8 cellular contexts compared by ENCODE assay signal in the genomic region with DNA sequence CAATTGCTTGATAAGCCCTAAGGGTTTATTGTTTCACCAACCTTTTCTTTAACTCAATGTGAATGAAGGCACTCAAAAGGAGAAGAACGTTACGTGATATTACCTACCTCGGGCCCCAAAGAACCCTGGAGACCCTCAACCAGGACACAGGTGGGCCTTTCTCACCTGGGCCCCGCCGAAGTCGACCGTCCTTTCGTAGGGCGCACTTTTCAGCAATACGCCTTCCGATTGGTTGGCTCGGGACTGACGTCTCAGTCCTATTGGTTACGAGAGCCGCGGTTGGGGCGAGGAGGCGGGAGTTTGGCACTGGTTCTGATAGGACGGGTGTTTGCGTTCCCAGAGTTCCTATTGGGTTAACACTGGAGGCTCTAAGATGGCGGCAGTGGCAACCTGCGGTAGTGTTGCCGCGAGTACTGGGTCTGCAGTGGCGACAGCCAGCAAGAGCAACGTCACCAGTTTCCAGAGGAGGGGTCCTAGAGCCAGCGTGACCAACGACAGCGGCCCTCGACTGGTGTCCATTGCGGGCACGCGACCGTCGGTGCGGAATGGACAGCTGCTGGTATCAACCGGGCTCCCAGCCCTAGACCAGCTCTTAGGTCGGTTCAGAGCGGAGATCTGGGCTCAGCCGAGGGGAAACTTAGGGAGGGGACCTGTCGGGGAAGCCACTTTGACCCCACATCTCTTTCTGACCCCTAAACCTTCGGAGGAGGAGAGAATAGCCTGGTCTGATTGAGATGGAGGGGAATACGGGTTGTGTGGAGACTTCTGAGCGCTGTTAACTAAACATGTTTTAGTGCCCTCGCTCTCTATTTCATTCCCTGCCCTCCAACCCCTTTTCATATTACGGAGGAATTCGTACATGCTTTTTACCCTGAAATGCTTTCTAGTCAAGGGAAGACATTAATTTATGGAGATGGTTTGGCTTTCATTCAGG.
DNase-seq lines count a peak whose midpoint lies in the region; ATAC-seq lines count a peak whose summit lies in the region.

A gene with protein sequence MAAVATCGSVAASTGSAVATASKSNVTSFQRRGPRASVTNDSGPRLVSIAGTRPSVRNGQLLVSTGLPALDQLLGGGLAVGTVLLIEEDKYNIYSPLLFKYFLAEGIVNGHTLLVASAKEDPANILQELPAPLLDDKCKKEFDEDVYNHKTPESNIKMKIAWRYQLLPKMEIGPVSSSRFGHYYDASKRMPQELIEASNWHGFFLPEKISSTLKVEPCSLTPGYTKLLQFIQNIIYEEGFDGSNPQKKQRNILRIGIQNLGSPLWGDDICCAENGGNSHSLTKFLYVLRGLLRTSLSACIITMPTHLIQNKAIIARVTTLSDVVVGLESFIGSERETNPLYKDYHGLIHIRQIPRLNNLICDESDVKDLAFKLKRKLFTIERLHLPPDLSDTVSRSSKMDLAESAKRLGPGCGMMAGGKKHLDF (plus strand): TSS at position 356 of the 934 bp plus-strand sequence. CDS start 18 bp downstream, at position 374.
A gene with protein sequence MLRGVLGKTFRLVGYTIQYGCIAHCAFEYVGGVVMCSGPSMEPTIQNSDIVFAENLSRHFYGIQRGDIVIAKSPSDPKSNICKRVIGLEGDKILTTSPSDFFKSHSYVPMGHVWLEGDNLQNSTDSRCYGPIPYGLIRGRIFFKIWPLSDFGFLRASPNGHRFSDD (minus strand): TSS at position 211 of the 934 bp plus-strand sequence. CDS start 46,346 bp downstream, outside the sequence.

- H3K4me1 Mint-ChIP-seq in central memory CD8-positive, alpha-beta T cell: peaks cover 60% of the 10 kb centered on the region

- peak within 1 kb of the TSS; percentile 96 for H3K4me3 Mint-ChIP-seq in central memory CD8-positive, alpha-beta T cell

- ATAC-seq in GM19023 (IDR thresholded peaks at IDR 0.05; ENCODE audit: unreplicated experiment) (peak; percentile 100), HG03280 (IDR thresholded peaks at IDR 0.05; ENCODE audit: unreplicated experiment) (peak; percentile 100)
- peak; percentile 99 for ATAC-seq in central memory CD8-positive, alpha-beta T cell (replicated peaks; ENCODE audit: extremely low read depth, poor library complexity, severe bottlenecking)

- DNase-seq in AG08396 (ENCODE audit: low spot score) (peak; percentile 97), NCI-H345 treated with DMSO at 0.1 percent for 48 hours (lab: John Stamatoyannopoulos, UW; ENCODE audit: unreplicated experiment) (peak; percentile 96), islet precursor cell (peak; percentile 99)
- peak; percentile 83 to 91 (median 88) for DNase-seq in activated CD4-positive, CD25-positive, alpha-beta regulatory T cell (lab: John Stamatoyannopoulos, UW)
- DNase-seq in central memory CD8-positive, alpha-beta T cell (ENCODE audit: low spot score in 2 of 2): peak; percentile 95
- peak; percentile 89 to 92 (median 91) for DNase-seq in stimulated activated CD4-positive, alpha-beta T cell treated with anti-CD3 and anti-CD28 coated beads, Interleukin-12 subunit alpha, Interleukin-12 subunit beta, amount 100 ng/mL, for 48 hours (ENCODE audit: low read depth in 2 of 3, low spot score in 1 of 3)

- no peaks in the 10 kb centered on the region for H3K27me3 Mint-ChIP-seq in central memory CD8-positive, alpha-beta T cell

- H3K36me3 Mint-ChIP-seq in central memory CD8-positive, alpha-beta T cell (ENCODE audit: insufficient read depth): peaks cover 20% of the 10 kb centered on the region

- H3K27ac Mint-ChIP-seq in central memory CD8-positive, alpha-beta T cell (ENCODE audit: low read depth): peak within 1 kb of the TSS; percentile 97

- no peaks in the 10 kb centered on the region for H3K9me3 Mint-ChIP-seq in central memory CD8-positive, alpha-beta T cell

Comparison
In these comparisons a context has a peak if more than half of its experiments do, and no peak if none do; other contexts are left out.
1. Peak in every context shown above with its lines: DNase-seq and ATAC-seq.